Comparison of ENCODE assay signal across 23 cellular contexts in genomic region chr2:62923881-62924280, GRCh38.
DNase-seq lines count a peak whose midpoint lies in the region; ATAC-seq, FAIRE-seq and TF ChIP-seq lines count a peak whose summit lies in the region.
"Had no signal": no experiment of that assay in that cellular context is flagged by ENCODE, and none has a peak within 500 bp of the region (broad histone marks: within the 10 kb centered on the region; RNA-seq: fewer than 3 reads in every experiment).

No MANE protein-coding gene starts in this region.

- H2AFZ ChIP-seq in HepG2 (ENCODE audit: low read length): no peak overlapping the region
- H2AFZ ChIP-seq in mesenchymal stem cell (ENCODE audit: low read depth, low read length): no peak overlapping the region

- H3K4me3 ChIP-seq in HepG2 (replicated peaks in 1 of 3; ENCODE audit: insufficient read depth in 1 of 3, low read depth in 2 of 3, low read length in 3 of 3) (no peak overlapping the region), right lobe of liver (no peak overlapping the region), mesenchymal stem cell (ENCODE audit: insufficient read depth in 1 of 2, low read depth in 1 of 2, low read length in 2 of 2) (no peak overlapping the region)
- H3K4me3 ChIP-seq: A549; BLaER1 treated with 17β-estradiol and CSF1 and Interleukin-3, amounts not matched to agents 10 nM and 100 nM; GM12878 had no signal

- POLR2A ChIA-PET in HepG2 (lab: Yijun Ruan, JAX): no interaction called here
- POLR2A ChIA-PET in naive thymus-derived CD8-positive, alpha-beta T cell (lab: Charles Lee): no interaction called here

- BruUV-seq in HepG2 (replicated peaks; lab: Mats Ljungman, UMichigan): no TSS peak

- H3K4me3 Mint-ChIP-seq in naive thymus-derived CD8-positive, alpha-beta T cell: no peak overlapping the region
- H3K4me3 Mint-ChIP-seq: B cell; CD4-positive, alpha-beta T cell; CD8-positive, alpha-beta T cell had no signal

- no peak overlapping the region for H4K91ac ChIP-seq in mesenchymal stem cell (ENCODE audit: low read length)

- H2AK5ac ChIP-seq in mesenchymal stem cell (ENCODE audit: low read length, severe bottlenecking): no peak overlapping the region

- no peaks in the 10 kb centered on the region for H3K4me1 Mint-ChIP-seq in naive thymus-derived CD8-positive, alpha-beta T cell
- H3K4me1 Mint-ChIP-seq: B cell had no signal

- H3K27ac Mint-ChIP-seq in naive thymus-derived CD8-positive, alpha-beta T cell: no peak overlapping the region
- H3K27ac Mint-ChIP-seq: B cell; CD4-positive, alpha-beta T cell; CD8-positive, alpha-beta T cell had no signal

- H2BK120ac ChIP-seq in mesenchymal stem cell (ENCODE audit: low read depth, low read length): no peak overlapping the region

- no peak overlapping the region for H3K14ac ChIP-seq in mesenchymal stem cell (ENCODE audit: low read length in 2 of 2)

- no peak overlapping the region for H2BK5ac ChIP-seq in mesenchymal stem cell (ENCODE audit: low read depth, low read length, poor library complexity, severe bottlenecking)

- ATAC-seq in HepG2 (peak; percentile 33), right lobe of liver (no peak), HG03520 (IDR thresholded peaks at IDR 0.05; ENCODE audit: unreplicated experiment) (no peak)
- no peak for ATAC-seq in naive thymus-derived CD8-positive, alpha-beta T cell
- ATAC-seq: CD8-positive, alpha-beta T cell; GM12878 had no signal

- H3K4me2 ChIP-seq in HepG2 (ENCODE audit: low read depth, low read length) (no peak overlapping the region), mesenchymal stem cell (ENCODE audit: low read length, poor library complexity, severe bottlenecking) (no peak overlapping the region)
- H3K4me2 ChIP-seq: A549; BLaER1 treated with 17β-estradiol and CSF1 and Interleukin-3, amounts not matched to agents 10 nM and 100 nM had no signal

- H3K27me3 ChIP-seq in HepG2 (ENCODE audit: control insufficient read depth in 1 of 2, insufficient read depth in 2 of 2, low read length in 2 of 2): no peaks in the 10 kb centered on the region
- H3K27me3 ChIP-seq in right lobe of liver: no peaks in the 10 kb centered on the region
- no peaks in the 10 kb centered on the region for H3K27me3 ChIP-seq in mesenchymal stem cell (ENCODE audit: control insufficient read depth in 1 of 2, insufficient read depth in 1 of 2, low read length in 2 of 2)
- H3K27me3 ChIP-seq: BLaER1 treated with 17β-estradiol and CSF1 and Interleukin-3, amounts not matched to agents 10 nM and 100 nM had no signal

- TF ChIP-seq POLR2A in HepG2 (IDR thresholded peaks at IDR 0.05; ENCODE audit: insufficient read depth in 1 of 2, low read depth in 2 of 2, low read length in 2 of 2) (peak in 1 of 2 experiments; percentile 24; a peak in 1 of 4 replicates), right lobe of liver (IDR thresholded peaks at IDR 0.05) (no peak)

- no peaks in the 10 kb centered on the region for H4K20me1 ChIP-seq in HepG2 (ENCODE audit: insufficient read depth, low read length)
- H4K20me1 ChIP-seq: BLaER1 treated with 17β-estradiol and CSF1 and Interleukin-3, amounts not matched to agents 10 nM and 100 nM had no signal

- 90% methylated on average over 1 of the region's 2 CpGs for WGBS in HepG2 (ENCODE audit: low lambda C conversion rate)
- 100% methylated on average over 2 of the region's 2 CpGs for WGBS in right lobe of liver (ENCODE audit: insufficient coverage, low coverage, low lambda C conversion rate, missing lambda C conversion rate)
- 98% methylated on average over 2 of the region's 2 CpGs for WGBS in mesenchymal stem cell

- no peak for TF ChIP-seq EP300 in HepG2 (IDR thresholded peaks at IDR 0.05; ENCODE audit: low read depth in 2 of 2, low read length in 2 of 2)
- TF ChIP-seq EP300 in HepG2 (CRISPR knock-in tag; IDR thresholded peaks at IDR 0.05; ENCODE audit: borderline replicate concordance): no peak

- H4K8ac ChIP-seq in mesenchymal stem cell (ENCODE audit: low read length): peak overlapping the region; percentile 23

- H3K9ac ChIP-seq in HepG2 (ENCODE audit: insufficient read depth, low read depth, low read length): no peak overlapping the region
- H3K9ac ChIP-seq in mesenchymal stem cell (ENCODE audit: low read length): no peak overlapping the region
- H3K9ac ChIP-seq: BLaER1 treated with 17β-estradiol and CSF1 and Interleukin-3, amounts not matched to agents 10 nM and 100 nM had no signal

- H3K36me3 ChIP-seq in HepG2 (replicated peaks in 1 of 2; ENCODE audit: control insufficient read depth in 1 of 2, insufficient read depth in 2 of 2, low read length in 2 of 2) (peaks cover 29 to 54% of the 10 kb centered on the region in 2 experiments), right lobe of liver (no peaks in the 10 kb centered on the region), mesenchymal stem cell (ENCODE audit: control insufficient read depth in 1 of 2, insufficient read depth in 2 of 2, low read depth in 1 of 2, low read length in 2 of 2) (peaks cover 20 to 60% of the 10 kb centered on the region in 2 experiments)

- peaks cover 27 to 53% (median 46%) of the 10 kb centered on the region in 3 donors for H3K36me3 Mint-ChIP-seq in naive thymus-derived CD8-positive, alpha-beta T cell

- no peak overlapping the region for H3K23ac ChIP-seq in mesenchymal stem cell (ENCODE audit: low read length in 2 of 2)

- peaks cover 20% of the 10 kb centered on the region for H3K9me3 ChIP-seq in HepG2 (ENCODE audit: low read length)
- H3K9me3 ChIP-seq in right lobe of liver: no peaks in the 10 kb centered on the region
- peaks cover 21% of the 10 kb centered on the region for H3K9me3 ChIP-seq in mesenchymal stem cell (ENCODE audit: control insufficient read depth, low read length)
- H3K9me3 ChIP-seq: A549, Caco-2 had no signal

- intact Hi-C loops in HepG2 (cut with micrococcal nuclease; ENCODE audit: unreplicated experiment) (no loop called here), right lobe of liver (cut with DNase I) (no loop called here)

- no peak overlapping the region for H3K18ac ChIP-seq in mesenchymal stem cell (ENCODE audit: low read depth in 1 of 2, low read length in 2 of 2)

- no peak for TF ChIP-seq RAD21 in HepG2 (CRISPR knock-in tag; IDR thresholded peaks at IDR 0.05)

- in situ Hi-C loops in HepG2 (cut with HindIII; ENCODE audit: extremely low pct_ligation_motif_present, low pct_unique_long_range_greater_than_20kb): no loop called here

- no peak for DNase-seq in HepG2 (ENCODE audit: low spot score)
- no peak for DNase-seq in right lobe of liver
- no peak for DNase-seq in mesenchymal stem cell
- no peak for DNase-seq in naive thymus-derived CD8-positive, alpha-beta T cell
- DNase-seq: AML-193; Caco-2; Calu3; CD4-positive, alpha-beta T cell; CD8-positive, alpha-beta T cell; DMS79; DND-41; EL; GDM1 had no signal

- CTCF ChIA-PET in HepG2 (lab: Yijun Ruan, JAX; ENCODE audit: low intra/inter-chr PET ratio, low total read pairs): no interaction called here

- no peak for TF ChIP-seq CTCF in HepG2 (CRISPR knock-in tag; IDR thresholded peaks at IDR 0.05)
- no peak for TF ChIP-seq CTCF in right lobe of liver (IDR thresholded peaks at IDR 0.05)

- H3K79me1 ChIP-seq in mesenchymal stem cell (replicated peaks; ENCODE audit: low read length, poor library complexity, severe bottlenecking): peaks cover 8% of the 10 kb centered on the region

- no peak overlapping the region for H2BK12ac ChIP-seq in mesenchymal stem cell (ENCODE audit: low read length in 2 of 2)

- H3K4me1 ChIP-seq in HepG2 (ENCODE audit: insufficient read depth, low read length) (no peaks in the 10 kb centered on the region), right lobe of liver (no peaks in the 10 kb centered on the region), mesenchymal stem cell (ENCODE audit: control insufficient read depth, insufficient read depth, low read depth, low read length) (no peaks in the 10 kb centered on the region)
- H3K4me1 ChIP-seq: BLaER1 treated with 17β-estradiol and CSF1 and Interleukin-3, amounts not matched to agents 10 nM and 100 nM; Caco-2 had no signal

- no peak overlapping the region for H3K4ac ChIP-seq in mesenchymal stem cell (ENCODE audit: low read depth in 1 of 2, low read length in 2 of 2)

- H3K79me2 ChIP-seq in HepG2 (ENCODE audit: insufficient read depth, low read length): no peaks in the 10 kb centered on the region

- H3K27me3 Mint-ChIP-seq in naive thymus-derived CD8-positive, alpha-beta T cell: no peaks in the 10 kb centered on the region
- H3K27me3 Mint-ChIP-seq: B cell; CD4-positive, alpha-beta T cell had no signal

- peaks cover 13 to 63% (median 45%) of the 10 kb centered on the region in 9 donors for H3K9me3 Mint-ChIP-seq in naive thymus-derived CD8-positive, alpha-beta T cell

- H2BK15ac ChIP-seq in mesenchymal stem cell (ENCODE audit: low read depth, poor library complexity, severe bottlenecking): no peak overlapping the region

- H3K27ac ChIP-seq in HepG2 (ENCODE audit: extremely low read length, insufficient read depth, low read length): no peak overlapping the region
- H3K27ac ChIP-seq in right lobe of liver: no peak overlapping the region
- no peak overlapping the region for H3K27ac ChIP-seq in mesenchymal stem cell (ENCODE audit: low read length, poor library complexity, severe bottlenecking)
- H3K27ac ChIP-seq: 22Rv1; A549; BLaER1 treated with 17β-estradiol and CSF1 and Interleukin-3, amounts not matched to agents 10 nM and 100 nM; C4-2B had no signal

- FAIRE-seq in HepG2 (lab: Jason Lieb, UNC): no peak
- FAIRE-seq: A549, D721Med, GM12878, GM12892, GM18507 had no signal

TF ChIP-seq in HepG2, 621 proteins besides CTCF, POLR2A, EP300 and RAD21 (continues in another document):
- TF ChIP-seq DR1 (CRISPR knock-in tag; IDR thresholded peaks at IDR 0.05) (no peak), PRDM4 (CRISPR knock-in tag; IDR thresholded peaks at IDR 0.05; ENCODE audit: borderline replicate concordance) (no peak)
